8 cellular contexts compared by ENCODE assay signal in genomic region chr14:21385170-21385904, GRCh38. TPM values are rescaled to one million over a fixed set of nuclear protein-coding genes. Genes with fewer than 3 reads are reported as not detected.
DNase-seq lines count a peak whose midpoint lies in the region; ATAC-seq and TF ChIP-seq lines count a peak whose summit lies in the region.

No MANE protein-coding gene starts in this region.

- H3K4me3 Mint-ChIP-seq in activated CD4-positive, alpha-beta T cell treated with anti-CD3 and anti-CD28 coated beads, Interleukin-2, amount 10 ng/mL, durations not matched to agents 24 days and 14 days = peak overlapping the region; percentile 94
- H3K4me3 Mint-ChIP-seq in dendritic cell treated with granulocyte-macrophage colony-stimulating factor and Interleukin-4, amounts not matched to agents 40 ng/mL and 50 ng/mL, for 4 days = peak overlapping the region; percentile 96

- H3K4me3 ChIP-seq in ovary = no peak overlapping the region

- peak overlapping the region in 1 of 2 donors; percentile 85 for H3K27ac ChIP-seq in ovary

- DNase-seq in activated CD4-positive, alpha-beta T cell treated with anti-CD3 and anti-CD28 coated beads, Interleukin-2, amount 10 ng/mL, durations not matched to agents 24 days and 14 days = peak; percentile 62
- DNase-seq in activated CD4-positive, alpha-beta T cell treated with anti-CD3 and anti-CD28 coated beads, Interleukin-2, amount 50 U/mL, for 48 hours = no peak
- DNase-seq in NCI-H774 (lab: John Stamatoyannopoulos, UW) = peak; percentile 12
- peak; percentile 18 for DNase-seq in stimulated activated naive CD8-positive, alpha-beta T cell treated with anti-CD3 and anti-CD28 coated beads, Interleukin-15, Interleukin-2, amounts not matched to agents 100 U/mL and 50 U/mL, for 24 hours
- DNase-seq in left colon = no peak
- DNase-seq in NCI-H187 (lab: John Stamatoyannopoulos, UW) = no peak
- DNase-seq in ovary = no peak

- H3K36me3 ChIP-seq in ovary = no peaks in the 10 kb centered on the region

- TF ChIP-seq EP300 in ovary (IDR thresholded peaks at IDR 0.05) = no peak

- peak overlapping the region; percentile 99 for H3K27ac Mint-ChIP-seq in activated CD4-positive, alpha-beta T cell treated with anti-CD3 and anti-CD28 coated beads, Interleukin-2, amount 10 ng/mL, durations not matched to agents 24 days and 14 days
- peak overlapping the region; percentile 97 for H3K27ac Mint-ChIP-seq in dendritic cell treated with granulocyte-macrophage colony-stimulating factor and Interleukin-4, amounts not matched to agents 40 ng/mL and 50 ng/mL, for 4 days

- H3K9me3 ChIP-seq in ovary = no peaks in the 10 kb centered on the region

- peaks cover 50% of the 10 kb centered on the region for H3K36me3 Mint-ChIP-seq in activated CD4-positive, alpha-beta T cell treated with anti-CD3 and anti-CD28 coated beads, Interleukin-2, amount 10 ng/mL, durations not matched to agents 24 days and 14 days (ENCODE audit: low read depth)
- peaks cover 62% of the 10 kb centered on the region for H3K36me3 Mint-ChIP-seq in dendritic cell treated with granulocyte-macrophage colony-stimulating factor and Interleukin-4, amounts not matched to agents 40 ng/mL and 50 ng/mL, for 4 days (ENCODE audit: low read depth)

- no peaks in the 10 kb centered on the region for H3K27me3 Mint-ChIP-seq in activated CD4-positive, alpha-beta T cell treated with anti-CD3 and anti-CD28 coated beads, Interleukin-2, amount 10 ng/mL, durations not matched to agents 24 days and 14 days
- H3K27me3 Mint-ChIP-seq in dendritic cell treated with granulocyte-macrophage colony-stimulating factor and Interleukin-4, amounts not matched to agents 40 ng/mL and 50 ng/mL, for 4 days = no peaks in the 10 kb centered on the region

- no peaks in the 10 kb centered on the region for H3K9me3 Mint-ChIP-seq in activated CD4-positive, alpha-beta T cell treated with anti-CD3 and anti-CD28 coated beads, Interleukin-2, amount 10 ng/mL, durations not matched to agents 24 days and 14 days
- H3K9me3 Mint-ChIP-seq in dendritic cell treated with granulocyte-macrophage colony-stimulating factor and Interleukin-4, amounts not matched to agents 40 ng/mL and 50 ng/mL, for 4 days = no peaks in the 10 kb centered on the region

- peaks cover 32% of the 10 kb centered on the region for H3K4me1 Mint-ChIP-seq in activated CD4-positive, alpha-beta T cell treated with anti-CD3 and anti-CD28 coated beads, Interleukin-2, amount 10 ng/mL, durations not matched to agents 24 days and 14 days
- peaks cover 30% of the 10 kb centered on the region for H3K4me1 Mint-ChIP-seq in dendritic cell treated with granulocyte-macrophage colony-stimulating factor and Interleukin-4, amounts not matched to agents 40 ng/mL and 50 ng/mL, for 4 days (ENCODE audit: low read depth)

- WGBS in ovary, 3 donors = 82 to 90% (median 85%) methylated on average over 7 of the region's 7 CpGs

- no peak for TF ChIP-seq POLR2A in ovary (IDR thresholded peaks at IDR 0.05)

- TF ChIP-seq CTCF in ovary (IDR thresholded peaks at IDR 0.05) = no peak

- intact Hi-C loops in activated CD4-positive, alpha-beta T cell treated with anti-CD3 and anti-CD28 coated beads, Interleukin-2, amount 10 ng/mL, durations not matched to agents 24 days and 14 days (cut with micrococcal nuclease) = loop anchor here (10.0 kb wide), 1 partner anchor 151 kb away; no protein-coding TSS in a partner anchor
- intact Hi-C loops in dendritic cell treated with granulocyte-macrophage colony-stimulating factor and Interleukin-4, amounts not matched to agents 40 ng/mL and 50 ng/mL, for 4 days (cut with micrococcal nuclease) = no loop called here
- intact Hi-C loops in left colon (cut with DNase I, micrococcal nuclease) (loop anchor here in 1 of 2 donors (10.0 kb wide), 1 partner anchor 1899 kb away; the partner anchor contains the start of gene HOMEZ), ovary (cut with DNase I) (loop anchor here in 1 of 4 donors (10.0 kb wide), 1 partner anchor 49 kb away; no protein-coding TSS in a partner anchor)

- no peaks in the 10 kb centered on the region for H3K27me3 ChIP-seq in ovary

- H3K4me1 ChIP-seq in ovary (ENCODE audit: insufficient read depth) = no peaks in the 10 kb centered on the region

- ATAC-seq in stimulated activated naive CD8-positive, alpha-beta T cell treated with anti-CD3 and anti-CD28 coated beads, Interleukin-15, Interleukin-2, amounts not matched to agents 100 U/mL and 50 U/mL, for 24 hours = no peak
- ATAC-seq in left colon = no peak

RNA-seq across cellular contexts. Expression of gene SUPT16H, which starts 1.5 kb away (rescaled TPM):
- 170 and 174 TPM in 2 replicates for total RNA-seq in activated CD4-positive, alpha-beta T cell treated with anti-CD3 and anti-CD28 coated beads, Interleukin-2, amount 10 ng/mL, durations not matched to agents 24 days and 14 days
- total RNA-seq in left colon (10 to 100 TPM; 38.1 to 39.8 TPM), ovary (10 to 100 TPM; 41.3 to 75.3 (median 64.2) TPM)
- polyA plus RNA-seq in ovary = 10 to 100 TPM; 58.7 to 75.6 TPM

Comparison
In these comparisons a context has a peak if more than half of its experiments do, and no peak if none do; other contexts are left out.
1. DNase-seq: peak in activated CD4-positive, alpha-beta T cell treated with anti-CD3 and anti-CD28 coated beads, Interleukin-2, amount 10 ng/mL, durations not matched to agents 24 days and 14 days (single experiment), NCI-H774 (single experiment) and stimulated activated naive CD8-positive, alpha-beta T cell treated with anti-CD3 and anti-CD28 coated beads, Interleukin-15, Interleukin-2, amounts not matched to agents 100 U/mL and 50 U/mL, for 24 hours (single experiment); none in activated CD4-positive, alpha-beta T cell treated with anti-CD3 and anti-CD28 coated beads, Interleukin-2, amount 50 U/mL, for 48 hours (0 of 2), left colon (0 of 2), NCI-H187 (0 of 2) and ovary (0 of 5).